ENCODE assay signal across 18 cellular contexts in the genomic region with DNA sequence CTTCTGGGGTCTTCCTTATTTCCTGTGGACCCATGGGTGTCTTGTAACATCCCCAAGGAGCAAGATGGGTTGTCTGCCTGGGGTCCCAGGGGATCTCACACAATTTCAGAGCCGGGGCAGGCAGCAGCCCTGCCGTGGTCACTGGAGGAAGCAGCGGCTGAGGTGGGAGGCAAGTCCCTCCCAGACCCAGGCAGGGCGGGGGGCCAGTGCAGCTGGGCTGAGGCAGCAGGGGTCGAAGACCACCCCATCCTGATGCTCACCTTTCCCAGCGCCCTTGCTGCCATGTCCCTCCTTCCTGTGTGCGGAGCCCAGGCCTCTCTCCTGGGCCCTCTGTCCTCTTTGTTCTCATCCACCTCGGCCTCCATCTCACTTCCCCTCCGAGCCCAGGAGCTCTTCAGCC.
DNase-seq lines count a peak whose midpoint lies in the region; ATAC-seq and TF ChIP-seq lines count a peak whose summit lies in the region.
"Had no signal": no experiment of that assay in that cellular context is flagged by ENCODE, and none has a peak within 500 bp of the region (broad histone marks: within the 10 kb centered on the region; RNA-seq: fewer than 3 reads in every experiment).

No MANE protein-coding gene starts in this region.

- H3K23ac ChIP-seq in neuronal stem cell (ENCODE audit: low read depth, low read length, poor library complexity), result no peak overlapping the region

- no peaks in the 10 kb centered on the region for H3K27me3 Mint-ChIP-seq in activated CD4-positive, alpha-beta T cell treated with anti-CD3 and anti-CD28 coated beads, Interleukin-2, amount 10 ng/mL, durations not matched to agents 24 days and 14 days
- no peaks in the 10 kb centered on the region for H3K27me3 Mint-ChIP-seq in activated CD4-positive, alpha-beta T cell treated with anti-CD3 and anti-CD28 coated beads, Interleukin-2, amount 10 ng/mL, durations not matched to agents 7 days and 5 days
- H3K27me3 Mint-ChIP-seq: B cell; CD4-positive, alpha-beta T cell had no signal

- peaks cover 4% of the 10 kb centered on the region for H3K9me3 Mint-ChIP-seq in activated CD4-positive, alpha-beta T cell treated with anti-CD3 and anti-CD28 coated beads, Interleukin-2, amount 10 ng/mL, durations not matched to agents 24 days and 14 days
- peaks cover 7% of the 10 kb centered on the region for H3K9me3 Mint-ChIP-seq in activated CD4-positive, alpha-beta T cell treated with anti-CD3 and anti-CD28 coated beads, Interleukin-2, amount 10 ng/mL, durations not matched to agents 7 days and 5 days

- H3K79me1 ChIP-seq in neuronal stem cell (ENCODE audit: low read depth, low read length), result no peaks in the 10 kb centered on the region

- H2BK5ac ChIP-seq in neuronal stem cell (ENCODE audit: low read length), result peak overlapping the region; percentile 11

- H3K36me3 ChIP-seq in neuronal stem cell (replicated peaks in 1 of 2; ENCODE audit: control insufficient read depth in 2 of 2, insufficient read depth in 2 of 2, low read length in 2 of 2) (no peaks in the 10 kb centered on the region), upper lobe of right lung (no peaks in the 10 kb centered on the region)
- H3K36me3 ChIP-seq: BLaER1 treated with 17β-estradiol and CSF1 and Interleukin-3, amounts not matched to agents 10 nM and 100 nM had no signal

- H3K18ac ChIP-seq in neuronal stem cell (ENCODE audit: low read length), result peak overlapping the region; percentile 83

- no peak overlapping the region for H2BK12ac ChIP-seq in neuronal stem cell (ENCODE audit: low read length)

- TF ChIP-seq CTCF in upper lobe of right lung (IDR thresholded peaks at IDR 0.05), result no peak

- POLR2A ChIA-PET in activated CD4-positive, alpha-beta T cell treated with anti-CD3 and anti-CD28 coated beads, Interleukin-2, amount 10 ng/mL, durations not matched to agents 7 days and 5 days (lab: Charles Lee), result no interaction called here

- H3K9me3 ChIP-seq in neuronal stem cell (replicated peaks in 1 of 2; ENCODE audit: control insufficient read depth in 2 of 2, insufficient read depth in 1 of 2, low read depth in 1 of 2, low read length in 2 of 2) (no peaks in the 10 kb centered on the region), upper lobe of right lung (no peaks in the 10 kb centered on the region)
- H3K9me3 ChIP-seq: A549, Caco-2 had no signal

- no peak overlapping the region for H4K8ac ChIP-seq in neuronal stem cell (ENCODE audit: low read depth, low read length)

- H2BK15ac ChIP-seq in neuronal stem cell (ENCODE audit: low read length), result no peak overlapping the region

- H3K27ac Mint-ChIP-seq in activated CD4-positive, alpha-beta T cell treated with anti-CD3 and anti-CD28 coated beads, Interleukin-2, amount 10 ng/mL, durations not matched to agents 24 days and 14 days, result no peak overlapping the region
- no peak overlapping the region for H3K27ac Mint-ChIP-seq in activated CD4-positive, alpha-beta T cell treated with anti-CD3 and anti-CD28 coated beads, Interleukin-2, amount 10 ng/mL, durations not matched to agents 7 days and 5 days
- H3K27ac Mint-ChIP-seq: B cell; CD4-positive, alpha-beta T cell; CD8-positive, alpha-beta T cell had no signal

- no peak overlapping the region for H2BK120ac ChIP-seq in neuronal stem cell (ENCODE audit: low read depth, low read length)

- no peak overlapping the region for H2AK5ac ChIP-seq in neuronal stem cell (ENCODE audit: low read depth, low read length)

- no peaks in the 10 kb centered on the region for H3K4me1 Mint-ChIP-seq in activated CD4-positive, alpha-beta T cell treated with anti-CD3 and anti-CD28 coated beads, Interleukin-2, amount 10 ng/mL, durations not matched to agents 24 days and 14 days
- H3K4me1 Mint-ChIP-seq in activated CD4-positive, alpha-beta T cell treated with anti-CD3 and anti-CD28 coated beads, Interleukin-2, amount 10 ng/mL, durations not matched to agents 7 days and 5 days, result no peaks in the 10 kb centered on the region
- H3K4me1 Mint-ChIP-seq: B cell had no signal

- no peak overlapping the region for H3K4me2 ChIP-seq in neuronal stem cell (ENCODE audit: insufficient read depth, low read length, poor library complexity, severe bottlenecking)
- H3K4me2 ChIP-seq: A549 had no signal

- H3K4me3 Mint-ChIP-seq in activated CD4-positive, alpha-beta T cell treated with anti-CD3 and anti-CD28 coated beads, Interleukin-2, amount 10 ng/mL, durations not matched to agents 24 days and 14 days, result no peak overlapping the region
- no peak overlapping the region for H3K4me3 Mint-ChIP-seq in activated CD4-positive, alpha-beta T cell treated with anti-CD3 and anti-CD28 coated beads, Interleukin-2, amount 10 ng/mL, durations not matched to agents 7 days and 5 days
- H3K4me3 Mint-ChIP-seq: B cell; CD4-positive, alpha-beta T cell; CD8-positive, alpha-beta T cell had no signal

- peak; percentile 30 for ATAC-seq in upper lobe of right lung
- no peak for ATAC-seq in HG03354 (IDR thresholded peaks at IDR 0.05; ENCODE audit: poor library complexity, severe bottlenecking, unreplicated experiment)
- ATAC-seq: A549; CD8-positive, alpha-beta T cell had no signal

- no peak overlapping the region for H3K4ac ChIP-seq in neuronal stem cell (ENCODE audit: low read length)

- intact Hi-C loops in activated CD4-positive, alpha-beta T cell treated with anti-CD3 and anti-CD28 coated beads, Interleukin-2, amount 10 ng/mL, durations not matched to agents 24 days and 14 days (cut with micrococcal nuclease), result no loop called here
- intact Hi-C loops in upper lobe of right lung (cut with DNase I), result no loop called here

- H2AFZ ChIP-seq in neuronal stem cell (ENCODE audit: low read length), result peak overlapping the region; percentile 40

- no peak overlapping the region for H4K91ac ChIP-seq in neuronal stem cell (ENCODE audit: low read depth, low read length, poor library complexity)

- no CpG with 5 or more reads among the region's 9 CpGs for WGBS in neuronal stem cell (ENCODE audit: extremely low coverage in 2 of 2, insufficient read length in 2 of 2, insufficient replicate concordance in 1 of 2), 2 donors

- H3K4me3 ChIP-seq in neuronal stem cell (ENCODE audit: low read length in 2 of 2), result no peak overlapping the region
- H3K4me3 ChIP-seq in upper lobe of right lung, result no peak overlapping the region
- H3K4me3 ChIP-seq: A549; BLaER1 treated with 17β-estradiol and CSF1 and Interleukin-3, amounts not matched to agents 10 nM and 100 nM had no signal

- H3K27ac ChIP-seq in neuronal stem cell (replicated peaks; ENCODE audit: low read length), result no peak overlapping the region
- H3K27ac ChIP-seq in upper lobe of right lung, result no peak overlapping the region
- H3K27ac ChIP-seq: 22Rv1; A549; BLaER1 treated with 17β-estradiol and CSF1 and Interleukin-3, amounts not matched to agents 10 nM and 100 nM; C4-2B had no signal

- DNase-seq in activated CD4-positive, alpha-beta T cell treated with anti-CD3 and anti-CD28 coated beads, Interleukin-2, amount 10 ng/mL, durations not matched to agents 24 days and 14 days, result peak; percentile 9
- DNase-seq in activated CD4-positive, alpha-beta T cell treated with anti-CD3 and anti-CD28 coated beads, Interleukin-2, amount 10 ng/mL, durations not matched to agents 7 days and 5 days, result no peak
- DNase-seq in neuronal stem cell (ENCODE audit: low spot score) (no peak), upper lobe of right lung (no peak), hypothalamus (lab: John Stamatoyannopoulos, UW) (no peak)
- DNase-seq: AML-193; Caco-2; Calu3; CD4-positive, alpha-beta T cell; CD8-positive, alpha-beta T cell; DMS79 treated with DMSO at 0.1 percent for 48 hours; GF-D8 had no signal

- no peaks in the 10 kb centered on the region for H3K27me3 ChIP-seq in neuronal stem cell (ENCODE audit: control insufficient read depth in 3 of 3, insufficient read depth in 3 of 3, low read depth in 1 of 3, low read length in 3 of 3)
- H3K27me3 ChIP-seq in upper lobe of right lung, result no peaks in the 10 kb centered on the region
- H3K27me3 ChIP-seq: BLaER1 treated with 17β-estradiol and CSF1 and Interleukin-3, amounts not matched to agents 10 nM and 100 nM had no signal

- H3K36me3 Mint-ChIP-seq in activated CD4-positive, alpha-beta T cell treated with anti-CD3 and anti-CD28 coated beads, Interleukin-2, amount 10 ng/mL, durations not matched to agents 24 days and 14 days (ENCODE audit: low read depth), result no peaks in the 10 kb centered on the region
- H3K36me3 Mint-ChIP-seq in activated CD4-positive, alpha-beta T cell treated with anti-CD3 and anti-CD28 coated beads, Interleukin-2, amount 10 ng/mL, durations not matched to agents 7 days and 5 days (ENCODE audit: low read depth), result no peaks in the 10 kb centered on the region
- H3K36me3 Mint-ChIP-seq: CD8-positive, alpha-beta T cell had no signal

- CTCF ChIA-PET in activated CD4-positive, alpha-beta T cell treated with anti-CD3 and anti-CD28 coated beads, Interleukin-2, amount 10 ng/mL, durations not matched to agents 7 days and 5 days (lab: Charles Lee), result no interaction called here

- H3K4me1 ChIP-seq in neuronal stem cell (ENCODE audit: control insufficient read depth in 2 of 2, insufficient read depth in 1 of 2, low read depth in 1 of 2, low read length in 2 of 2) (no peaks in the 10 kb centered on the region), upper lobe of right lung (no peaks in the 10 kb centered on the region)
- H3K4me1 ChIP-seq: A549, Caco-2 had no signal

- H3K14ac ChIP-seq in neuronal stem cell (ENCODE audit: low read length), result peak overlapping the region; percentile 76

- H3K9ac ChIP-seq in neuronal stem cell (ENCODE audit: low read depth, low read length, poor library complexity), result no peak overlapping the region
- H3K9ac ChIP-seq: BLaER1 treated with 17β-estradiol and CSF1 and Interleukin-3, amounts not matched to agents 10 nM and 100 nM had no signal
